In genomic region chr18:46028536-46028891, GRCh38 we compare ENCODE assay signal across 9 cellular contexts. TPM values are rescaled to one million over a fixed set of nuclear protein-coding genes. Genes with fewer than 3 reads are reported as not detected.
DNase-seq lines count a peak whose midpoint lies in the region; ATAC-seq, FAIRE-seq and TF ChIP-seq lines count a peak whose summit lies in the region.
"Had no signal": no experiment of that assay in that cellular context is flagged by ENCODE, and none has a peak within 500 bp of the region (broad histone marks: within the 10 kb centered on the region; RNA-seq: fewer than 3 reads in every experiment).

No MANE protein-coding gene starts in this region.

- no peak for DNase-seq in activated naive CD4-positive, alpha-beta T cell (lab: John Stamatoyannopoulos, UW)
- DNase-seq in bronchial epithelial cell (ENCODE audit: low read depth): no peak
- DNase-seq in mesothelial cell of epicardium (ENCODE audit: low spot score in 2 of 2, unreplicated experiment in 2 of 2): no peak
- DNase-seq in type B pancreatic cell (ENCODE audit: extremely low spot score, unreplicated experiment): no peak
- no peak for DNase-seq in NK-92 treated with Interleukin-12 subunit alpha and Interleukin-12 subunit beta, amount 100 ng/mL, for 24 hours (lab: John Stamatoyannopoulos, UW)
- no peak for DNase-seq in DMS153 (lab: John Stamatoyannopoulos, UW)
- DNase-seq: Caco-2 had no signal

- peaks cover 5% of the 10 kb centered on the region for H3K36me3 Mint-ChIP-seq in activated naive CD4-positive, alpha-beta T cell treated with anti-CD3 and anti-CD28 coated beads, Interleukin-2, amount 50 U/mL, for 24 hours
- H3K36me3 Mint-ChIP-seq in mesothelial cell of epicardium (peaks cover 11% of the 10 kb centered on the region), type B pancreatic cell (peaks cover 7% of the 10 kb centered on the region)

- peaks cover 10% of the 10 kb centered on the region for H3K4me1 Mint-ChIP-seq in activated naive CD4-positive, alpha-beta T cell treated with anti-CD3 and anti-CD28 coated beads, Interleukin-2, amount 50 U/mL, for 24 hours
- H3K4me1 Mint-ChIP-seq in mesothelial cell of epicardium: peaks cover 5% of the 10 kb centered on the region
- peaks cover 6% of the 10 kb centered on the region for H3K4me1 Mint-ChIP-seq in type B pancreatic cell (ENCODE audit: unreplicated experiment)

- no peak for ATAC-seq in GM18520 (IDR thresholded peaks at IDR 0.05; ENCODE audit: unreplicated experiment)

- peak overlapping the region; percentile 94 for H3K4me3 Mint-ChIP-seq in activated naive CD4-positive, alpha-beta T cell treated with anti-CD3 and anti-CD28 coated beads, Interleukin-2, amount 50 U/mL, for 24 hours
- H3K4me3 Mint-ChIP-seq in mesothelial cell of epicardium (peak overlapping the region; percentile 71), type B pancreatic cell (peak overlapping the region; percentile 91)

- no peaks in the 10 kb centered on the region for H3K36me3 ChIP-seq in bronchial epithelial cell (ENCODE audit: control insufficient read depth, insufficient read depth, low read length)

- no peak for TF ChIP-seq CTCF in bronchial epithelial cell (IDR thresholded peaks at IDR 0.05; ENCODE audit: insufficient read depth, low read length, severe bottlenecking)
- TF ChIP-seq CTCF in mesothelial cell of epicardium (IDR thresholded peaks at IDR 0.05; ENCODE audit: unreplicated experiment): no peak
- no peak for TF ChIP-seq CTCF in type B pancreatic cell (conservative IDR thresholded peaks at IDR 0.05)

- no peaks in the 10 kb centered on the region for H3K9me3 Mint-ChIP-seq in activated naive CD4-positive, alpha-beta T cell treated with anti-CD3 and anti-CD28 coated beads, Interleukin-2, amount 50 U/mL, for 24 hours
- H3K9me3 Mint-ChIP-seq in mesothelial cell of epicardium (peaks cover 13% of the 10 kb centered on the region), type B pancreatic cell (peaks cover 17% of the 10 kb centered on the region)

- H3K27me3 Mint-ChIP-seq in activated naive CD4-positive, alpha-beta T cell treated with anti-CD3 and anti-CD28 coated beads, Interleukin-2, amount 50 U/mL, for 24 hours: no peaks in the 10 kb centered on the region
- peaks cover 16% of the 10 kb centered on the region for H3K27me3 Mint-ChIP-seq in mesothelial cell of epicardium (ENCODE audit: low read depth)
- H3K27me3 Mint-ChIP-seq in type B pancreatic cell: peaks cover 24% of the 10 kb centered on the region

- no peaks in the 10 kb centered on the region for H3K27me3 ChIP-seq in bronchial epithelial cell (ENCODE audit: control insufficient read depth, insufficient read depth, low read length)

- FAIRE-seq in bronchial epithelial cell (lab: Jason Lieb, UNC): no peak

- H3K27ac Mint-ChIP-seq in activated naive CD4-positive, alpha-beta T cell treated with anti-CD3 and anti-CD28 coated beads, Interleukin-2, amount 50 U/mL, for 24 hours: peak overlapping the region; percentile 87
- H3K27ac Mint-ChIP-seq in mesothelial cell of epicardium: no peak overlapping the region
- H3K27ac Mint-ChIP-seq in type B pancreatic cell: peak overlapping the region; percentile 70

- H3K4me3 ChIP-seq in bronchial epithelial cell (ENCODE audit: low read depth, low read length): peak overlapping the region; percentile 44

RNA-seq across cellular contexts. Expression of gene PSTPIP2, which starts 43.5 kb away (rescaled TPM):
- 6.0 and 6.6 TPM in 2 replicates for total RNA-seq in bronchial epithelial cell
- total RNA-seq in mesothelial cell of epicardium: 10.6 to 12.7 TPM (median 11.8 TPM) in 3 replicates
- total RNA-seq in type B pancreatic cell (ENCODE audit: low replicate concordance): 9.6 and 10.5 TPM in 2 replicates
